Comparison of ENCODE assay signal across 17 cellular contexts in genomic region chr2:120094795-120095194, GRCh38.
DNase-seq lines count a peak whose midpoint lies in the region; ATAC-seq, FAIRE-seq and TF ChIP-seq lines count a peak whose summit lies in the region.
"Had no signal": no experiment of that assay in that cellular context is flagged by ENCODE, and none has a peak within 500 bp of the region (broad histone marks: within the 10 kb centered on the region; RNA-seq: fewer than 3 reads in every experiment).

No MANE protein-coding gene starts in this region.

- TF ChIP-seq POLR2A in H54 (IDR thresholded peaks at IDR 0.05; ENCODE audit: low read depth, low read length): no peak
- TF ChIP-seq POLR2A in GM18505 (IDR thresholded peaks at IDR 0.05; ENCODE audit: borderline replicate concordance, extremely low read depth, insufficient read depth, insufficient read length): no peak

- FAIRE-seq in H54 (lab: Jason Lieb, UNC): peak; percentile 41
- FAIRE-seq: A549, D721Med, GM12878, GM19239 had no signal

- DNase-seq in H54 (ENCODE audit: insufficient read length, low spot score): no peak
- DNase-seq in astrocyte of the spinal cord (ENCODE audit: low read depth, low spot score): peak; percentile 24
- DNase-seq in iris pigment epithelial cell (ENCODE audit: low read depth): peak; percentile 31
- DNase-seq in GM19238 (ENCODE audit: insufficient read length, low spot score): no peak
- DNase-seq: BE2C; CD4-positive, alpha-beta memory T cell; DMS153; DMS79 treated with DMSO at 0.1 percent for 48 hours; KBM-7 had no signal

- no peak overlapping the region for H3K4me3 ChIP-seq in astrocyte of the spinal cord (ENCODE audit: low read depth, low read length)
- H3K4me3 ChIP-seq: A549, GM12878 had no signal

- TF ChIP-seq CTCF in astrocyte of the spinal cord (IDR thresholded peaks at IDR 0.05; ENCODE audit: low read depth, low read length): no peak

- ATAC-seq in GM21786 (IDR thresholded peaks at IDR 0.05; ENCODE audit: unreplicated experiment) (no peak), GM21526 (IDR thresholded peaks at IDR 0.05; ENCODE audit: low FRiP score, unreplicated experiment) (no peak), GM18505 (IDR thresholded peaks at IDR 0.05; ENCODE audit: unreplicated experiment) (no peak)
- ATAC-seq: A549, GM12878, HCT116 had no signal

- in situ Hi-C loops in astrocyte of the spinal cord (cut with HindIII; ENCODE audit: low sequenced_read_pairs): no loop called here

Comparison
In these comparisons a context has a peak if more than half of its experiments do, and no peak if none do; other contexts are left out.
1. DNase-seq: peak in astrocyte of the spinal cord (single experiment) and iris pigment epithelial cell (single experiment); none in H54 (single experiment) and GM19238 (single experiment).